In genomic region chr1:9472386-9473031, GRCh38 we compare ENCODE assay signal across 21 cellular contexts.
A peak's percentile ranks its signal among the peaks of the same experiment; 100 is the strongest.
DNase-seq lines count a peak whose midpoint lies in the region; ATAC-seq and TF ChIP-seq lines count a peak whose summit lies in the region.
"Had no signal": no experiment of that assay in that cellular context is flagged by ENCODE, and none has a peak within 500 bp of the region (broad histone marks: within the 10 kb centered on the region; RNA-seq: fewer than 3 reads in every experiment).

No MANE protein-coding gene starts in this region.

- peak overlapping the region; percentile 20 for H2AK5ac ChIP-seq in mesenchymal stem cell (ENCODE audit: low read length, severe bottlenecking)

- TF ChIP-seq EP300 in SK-N-SH (IDR thresholded peaks at IDR 0.05; ENCODE audit: borderline replicate concordance in 1 of 2, low read depth in 1 of 2, low read length in 1 of 2), result no peak

- H3K9me3 ChIP-seq in SK-N-SH (no peaks in the 10 kb centered on the region), breast epithelium (no peaks in the 10 kb centered on the region), mesenchymal stem cell (ENCODE audit: control insufficient read depth, low read length) (no peaks in the 10 kb centered on the region), tibial artery (no peaks in the 10 kb centered on the region)
- H3K9me3 ChIP-seq: adrenal gland, BE2C, colonic mucosa, left lung, thyroid gland had no signal

- H3K4me1 ChIP-seq in SK-N-SH (ENCODE audit: control insufficient read depth in 1 of 2, insufficient read depth in 2 of 2, low read depth in 1 of 2, low read length in 1 of 2) (no peaks in the 10 kb centered on the region), breast epithelium (peaks cover 0 to 8% of the 10 kb centered on the region in 2 donors), mesenchymal stem cell (ENCODE audit: control insufficient read depth, insufficient read depth, low read depth, low read length) (peaks cover 14% of the 10 kb centered on the region), tibial artery (peaks cover 0 to 10% (median 0%) of the 10 kb centered on the region in 4 donors)
- H3K4me1 ChIP-seq: adrenal gland, BE2C, colonic mucosa, left lung had no signal

- no peak overlapping the region for H3K4me3 ChIP-seq in SK-N-SH (ENCODE audit: low read depth in 2 of 2, low read length in 1 of 2)
- H3K4me3 ChIP-seq in breast epithelium, result peak overlapping the region in 1 of 3 donors; percentile 19
- H3K4me3 ChIP-seq in mesenchymal stem cell (ENCODE audit: insufficient read depth in 1 of 2, low read depth in 1 of 2, low read length in 2 of 2), result peak overlapping the region in 1 of 2 experiments; percentile 15
- no peak overlapping the region for H3K4me3 ChIP-seq in tibial artery
- H3K4me3 ChIP-seq: adrenal gland, colonic mucosa, left lung, thyroid gland had no signal

- POLR2A ChIA-PET in SK-N-SH (lab: Yijun Ruan, JAX), result no interaction called here

- no peaks in the 10 kb centered on the region for H3F3A ChIP-seq in SK-N-SH (replicated peaks; ENCODE audit: insufficient read depth)

- H2BK15ac ChIP-seq in mesenchymal stem cell (ENCODE audit: low read depth, poor library complexity, severe bottlenecking), result no peak overlapping the region

- H3K9ac ChIP-seq in SK-N-SH (no peak overlapping the region), mesenchymal stem cell (ENCODE audit: low read length) (peak overlapping the region; percentile 37)

- H3K36me3 ChIP-seq in SK-N-SH (replicated peaks in 1 of 2; ENCODE audit: control insufficient read depth in 1 of 2, insufficient read depth in 2 of 2, low read length in 1 of 2), result no peaks in the 10 kb centered on the region
- no peaks in the 10 kb centered on the region for H3K36me3 ChIP-seq in breast epithelium
- no peaks in the 10 kb centered on the region for H3K36me3 ChIP-seq in mesenchymal stem cell (ENCODE audit: control insufficient read depth in 1 of 2, insufficient read depth in 2 of 2, low read depth in 1 of 2, low read length in 2 of 2)
- H3K36me3 ChIP-seq in tibial artery, result no peaks in the 10 kb centered on the region
- H3K36me3 ChIP-seq: adrenal gland, BE2C, colonic mucosa, left lung, thyroid gland had no signal

- 77% methylated on average over 7 of the region's 13 CpGs for WGBS in SK-N-SH (ENCODE audit: low lambda C conversion rate)
- 85% methylated on average over 13 of the region's 13 CpGs for WGBS in mesenchymal stem cell

- no peak for ATAC-seq in SK-N-SH treated with all-trans-retinoic acid at 6 μM for 48 hours
- ATAC-seq: natural killer cell had no signal

- no peak overlapping the region for H2BK5ac ChIP-seq in mesenchymal stem cell (ENCODE audit: low read depth, low read length, poor library complexity, severe bottlenecking)

- H3K4me2 ChIP-seq in SK-N-SH, result no peak overlapping the region
- H3K4me2 ChIP-seq in mesenchymal stem cell (ENCODE audit: low read length, poor library complexity, severe bottlenecking), result no peak overlapping the region

- H4K91ac ChIP-seq in mesenchymal stem cell (ENCODE audit: low read length), result no peak overlapping the region

- no peaks in the 10 kb centered on the region for H3K79me1 ChIP-seq in mesenchymal stem cell (replicated peaks; ENCODE audit: low read length, poor library complexity, severe bottlenecking)

- intact Hi-C loops in breast epithelium (cut with DNase I; ENCODE audit: low total_unique reads), result no loop called here
- intact Hi-C loops in tibial artery (cut with DNase I; ENCODE audit: low total_unique reads), result no loop called here

- no peak overlapping the region for H2AFZ ChIP-seq in SK-N-SH (ENCODE audit: low read depth)
- no peak overlapping the region for H2AFZ ChIP-seq in mesenchymal stem cell (ENCODE audit: low read depth, low read length)

- H3K9me2 ChIP-seq in SK-N-SH, result no peaks in the 10 kb centered on the region

- no peak overlapping the region for H4K8ac ChIP-seq in mesenchymal stem cell (ENCODE audit: low read length)

- H3K27ac ChIP-seq in SK-N-SH (ENCODE audit: low read depth in 2 of 2, low read length in 1 of 2) (no peak overlapping the region), breast epithelium (peak overlapping the region; percentile 79 to 86), mesenchymal stem cell (ENCODE audit: low read length, poor library complexity, severe bottlenecking) (no peak overlapping the region), tibial artery (peak overlapping the region; percentile 17 to 43)
- H3K27ac ChIP-seq: adrenal gland, colonic mucosa, left lung had no signal

- H3K14ac ChIP-seq in mesenchymal stem cell (ENCODE audit: low read length in 2 of 2), result no peak overlapping the region

- H3K23ac ChIP-seq in mesenchymal stem cell (ENCODE audit: low read length in 2 of 2), result no peak overlapping the region

- TF ChIP-seq CTCF in SK-N-SH (IDR thresholded peaks at IDR 0.05) (no peak), breast epithelium (IDR thresholded peaks at IDR 0.05) (no peak), tibial artery (IDR thresholded peaks at IDR 0.05) (no peak)

- no peak overlapping the region for H3K4ac ChIP-seq in mesenchymal stem cell (ENCODE audit: low read depth in 1 of 2, low read length in 2 of 2)

- H2BK12ac ChIP-seq in mesenchymal stem cell (ENCODE audit: low read length in 2 of 2), result no peak overlapping the region

- H3K18ac ChIP-seq in mesenchymal stem cell (ENCODE audit: low read depth in 1 of 2, low read length in 2 of 2), result no peak overlapping the region

- peak; percentile 3 for DNase-seq in SK-N-SH
- DNase-seq in breast epithelium (ENCODE audit: low spot score in 2 of 2), result no peak
- DNase-seq in mesenchymal stem cell, result no peak
- no peak for DNase-seq in tibial artery
- DNase-seq in foreskin melanocyte, result no peak
- no peak for DNase-seq in amygdala (lab: John Stamatoyannopoulos, UW)
- DNase-seq in NCI-H82 treated with DMSO at 0.1 percent for 48 hours (lab: John Stamatoyannopoulos, UW; ENCODE audit: unreplicated experiment), result no peak
- DNase-seq: activated T-cell treated with anti-CD3 and anti-CD28 coated beads, Interleukin-2, amount 50 U/mL, for 1 hour; BE2C; effector memory CD4-positive, alpha-beta T cell; midbrain; natural killer cell; NCI-H524; stimulated activated CD4-positive, alpha-beta T cell treated with anti-CD3 and anti-CD28 coated beads, Interleukin-4, amount 100 ng/mL, for 4 hours; stimulated activated naive CD4-positive, alpha-beta T cell treated with Interleukin-2 at 50 U/mL for 16 hours; T-helper 2 cell had no signal

- no peaks in the 10 kb centered on the region for H4K20me1 ChIP-seq in SK-N-SH (ENCODE audit: insufficient read depth)

- no peaks in the 10 kb centered on the region for H3K79me2 ChIP-seq in SK-N-SH (ENCODE audit: insufficient read depth)

- no peak for TF ChIP-seq RAD21 in SK-N-SH (IDR thresholded peaks at IDR 0.05; ENCODE audit: low read length)

- H3K27me3 ChIP-seq in SK-N-SH (ENCODE audit: insufficient read depth) (no peaks in the 10 kb centered on the region), breast epithelium (no peaks in the 10 kb centered on the region), mesenchymal stem cell (ENCODE audit: control insufficient read depth in 1 of 2, insufficient read depth in 1 of 2, low read length in 2 of 2) (peaks cover 0 to 14% of the 10 kb centered on the region in 2 experiments), tibial artery (peaks cover 0 to 3% of the 10 kb centered on the region in 2 donors)
- H3K27me3 ChIP-seq: adrenal gland, BE2C, colonic mucosa, thyroid gland had no signal

- CTCF ChIA-PET in SK-N-SH (lab: Yijun Ruan, JAX), result interaction anchor here (0.9 to 1.3 kb wide), 3 partner anchors 23 to 205 kb away, joined by 3 to 5 read pairs (median 4); no protein-coding TSS in a partner anchor

- no peak overlapping the region for H2BK120ac ChIP-seq in mesenchymal stem cell (ENCODE audit: low read depth, low read length)

- TF ChIP-seq POLR2A in breast epithelium (IDR thresholded peaks at IDR 0.05), result no peak

TF ChIP-seq in SK-N-SH, 30 proteins besides CTCF, POLR2A, EP300 and RAD21:
- TF ChIP-seq POLR2AphosphoS5 (IDR thresholded peaks at IDR 0.05; ENCODE audit: low read depth, low read length) (no peak), MXI1 (IDR thresholded peaks at IDR 0.05; ENCODE audit: low read depth, low read length) (no peak), EZH2phosphoT487 (IDR thresholded peaks at IDR 0.05; ENCODE audit: borderline replicate concordance, low read depth) (no peak), RCOR1 (IDR thresholded peaks at IDR 0.05; ENCODE audit: low read length) (no peak), FOXM1 (IDR thresholded peaks at IDR 0.05; ENCODE audit: low read depth) (no peak)

TF ChIP-seq in SK-N-SH treated with all-trans-retinoic acid at 6 μM for 48 hours, 23 proteins besides CTCF, POLR2A, EP300 and RAD21 (continues in another document):
- TF ChIP-seq POU6F1 (CRISPR knock-in tag; IDR thresholded peaks at IDR 0.05; ENCODE audit: borderline replicate concordance, low read depth) (no peak), SNAI2 (CRISPR knock-in tag; IDR thresholded peaks at IDR 0.05) (no peak), CSDC2 (CRISPR knock-in tag; IDR thresholded peaks at IDR 0.05) (no peak), RARB (CRISPR knock-in tag; IDR thresholded peaks at IDR 0.05) (no peak), ISL1 (CRISPR knock-in tag; IDR thresholded peaks at IDR 0.05) (no peak), TCF4 (CRISPR knock-in tag; IDR thresholded peaks at IDR 0.05; ENCODE audit: borderline replicate concordance) (no peak), ZC3H10 (CRISPR knock-in tag; IDR thresholded peaks at IDR 0.05) (no peak), OSR1 (CRISPR knock-in tag; IDR thresholded peaks at IDR 0.05) (no peak), ZFP30 (CRISPR knock-in tag; IDR thresholded peaks at IDR 0.05) (no peak), ARNTL (CRISPR knock-in tag; IDR thresholded peaks at IDR 0.05; ENCODE audit: borderline replicate concordance, low read depth) (no peak)

Comparison
In these comparisons a context has a peak if more than half of its experiments do, and no peak if none do; other contexts are left out.
1. H3K27ac ChIP-seq: peak in breast epithelium (2 of 2) and tibial artery (2 of 2); none in SK-N-SH (0 of 2) and mesenchymal stem cell (single experiment).